In genomic region chr11:107438148-107438547, GRCh38 we compare ENCODE assay signal across 19 cellular contexts. TPM values are rescaled to one million over a fixed set of nuclear protein-coding genes. Genes with fewer than 3 reads are reported as not detected.
DNase-seq lines count a peak whose midpoint lies in the region; ATAC-seq, FAIRE-seq and TF ChIP-seq lines count a peak whose summit lies in the region.
"Had no signal": no experiment of that assay in that cellular context is flagged by ENCODE, and none has a peak within 500 bp of the region (broad histone marks: within the 10 kb centered on the region; RNA-seq: fewer than 3 reads in every experiment).

No MANE protein-coding gene starts in this region.

- H3K9me3 ChIP-seq in HepG2 (ENCODE audit: low read length) (no peaks in the 10 kb centered on the region), right lobe of liver (no peaks in the 10 kb centered on the region), kidney (ENCODE audit: control insufficient read depth in 1 of 2, low read length in 2 of 2) (no peaks in the 10 kb centered on the region)

- H3K79me2 ChIP-seq in HepG2 (ENCODE audit: insufficient read depth, low read length) = no peaks in the 10 kb centered on the region

- ATAC-seq in HepG2 = no peak
- ATAC-seq in right lobe of liver = no peak
- ATAC-seq in GM18511 (IDR thresholded peaks at IDR 0.05; ENCODE audit: unreplicated experiment) = no peak
- no peak for ATAC-seq in GM18909 (IDR thresholded peaks at IDR 0.05; ENCODE audit: poor library complexity, unreplicated experiment)
- ATAC-seq in GM19324 (IDR thresholded peaks at IDR 0.05; ENCODE audit: low FRiP score, unreplicated experiment) = no peak
- ATAC-seq: T-cell had no signal

- no peak overlapping the region for H3K4me2 ChIP-seq in HepG2 (ENCODE audit: low read depth, low read length)
- H3K4me2 ChIP-seq: KMS-11 had no signal

- no peak for TF ChIP-seq RAD21 in HepG2 (CRISPR knock-in tag; IDR thresholded peaks at IDR 0.05)

- TF ChIP-seq POLR2A in HepG2 (IDR thresholded peaks at IDR 0.05; ENCODE audit: insufficient read depth in 1 of 2, low read depth in 2 of 2, low read length in 2 of 2) (no peak), right lobe of liver (IDR thresholded peaks at IDR 0.05) (no peak)

- CTCF ChIA-PET in HepG2 (lab: Yijun Ruan, JAX; ENCODE audit: low intra/inter-chr PET ratio, low total read pairs) = no interaction called here

- no TSS peak for BruUV-seq in HepG2 (replicated peaks; lab: Mats Ljungman, UMichigan)

- H4K20me1 ChIP-seq in HepG2 (ENCODE audit: insufficient read depth, low read length) = no peaks in the 10 kb centered on the region

- in situ Hi-C loops in HepG2 (cut with HindIII; ENCODE audit: extremely low pct_ligation_motif_present, low pct_unique_long_range_greater_than_20kb) = no loop called here

- POLR2A ChIA-PET in HepG2 (lab: Yijun Ruan, JAX) = no interaction called here

- intact Hi-C loops in HepG2 (cut with micrococcal nuclease; ENCODE audit: unreplicated experiment) (no loop called here), right lobe of liver (cut with DNase I) (no loop called here), kidney (cut with DNase I) (no loop called here)

- H3K27ac ChIP-seq in HepG2 (ENCODE audit: extremely low read length, insufficient read depth, low read length) (no peak overlapping the region), right lobe of liver (no peak overlapping the region), kidney (ENCODE audit: low read depth in 2 of 2, low read length in 2 of 2) (no peak overlapping the region)
- H3K27ac ChIP-seq: HL-60, KMS-11, RWPE1 had no signal

- no peak overlapping the region for H2AFZ ChIP-seq in HepG2 (ENCODE audit: low read length)

- no peaks in the 10 kb centered on the region for H3K27me3 ChIP-seq in HepG2 (ENCODE audit: control insufficient read depth in 1 of 2, insufficient read depth in 2 of 2, low read length in 2 of 2)
- H3K27me3 ChIP-seq in right lobe of liver = no peaks in the 10 kb centered on the region

- no peaks in the 10 kb centered on the region for H3K4me1 ChIP-seq in HepG2 (ENCODE audit: insufficient read depth, low read length)
- no peaks in the 10 kb centered on the region for H3K4me1 ChIP-seq in right lobe of liver
- no peaks in the 10 kb centered on the region for H3K4me1 ChIP-seq in kidney (ENCODE audit: control insufficient read depth in 1 of 2, insufficient read depth in 1 of 2, low read depth in 1 of 2, low read length in 2 of 2)

- 97% methylated on average over 1 of the region's 1 CpG for WGBS in HepG2 (ENCODE audit: low lambda C conversion rate)
- WGBS in right lobe of liver (ENCODE audit: insufficient coverage, low coverage, low lambda C conversion rate, missing lambda C conversion rate) = 89% methylated on average over 1 of the region's 1 CpG

- peaks cover 1 to 24% of the 10 kb centered on the region in 2 experiments for H3K36me3 ChIP-seq in HepG2 (replicated peaks in 1 of 2; ENCODE audit: control insufficient read depth in 1 of 2, insufficient read depth in 2 of 2, low read length in 2 of 2)
- peaks cover 0 to 28% (median 11%) of the 10 kb centered on the region in 4 donors for H3K36me3 ChIP-seq in right lobe of liver
- H3K36me3 ChIP-seq in kidney (ENCODE audit: control insufficient read depth in 1 of 2, insufficient read depth in 2 of 2, low read length in 2 of 2) = peaks cover 10 to 24% of the 10 kb centered on the region in 2 donors

- no peak overlapping the region for H3K9ac ChIP-seq in HepG2 (ENCODE audit: insufficient read depth, low read depth, low read length)
- no peak overlapping the region for H3K9ac ChIP-seq in kidney (ENCODE audit: low read length in 2 of 2)
- H3K9ac ChIP-seq: KMS-11 had no signal

- FAIRE-seq in HepG2 (lab: Jason Lieb, UNC) (no peak), TTC549 (lab: Jason Lieb, UNC) (peak; percentile 38), kidney (lab: Jason Lieb, UNC) (peak; percentile 61)
- FAIRE-seq: H54 had no signal

- TF ChIP-seq CTCF in HepG2 (CRISPR knock-in tag; IDR thresholded peaks at IDR 0.05) (no peak), right lobe of liver (IDR thresholded peaks at IDR 0.05) (peak in 1 of 4 donors; percentile 10), kidney (IDR thresholded peaks at IDR 0.05; ENCODE audit: borderline replicate concordance, extremely low read depth, insufficient read depth) (no peak)

- TF ChIP-seq EP300 in HepG2 (IDR thresholded peaks at IDR 0.05; ENCODE audit: low read depth in 2 of 2, low read length in 2 of 2) (no peak), HepG2 (CRISPR knock-in tag; IDR thresholded peaks at IDR 0.05; ENCODE audit: borderline replicate concordance) (no peak)

- DNase-seq in HepG2 (ENCODE audit: low spot score) (no peak), right lobe of liver (no peak), kidney (no peak)
- DNase-seq: EL, GF-D8, NCI-H1417, NCI-H1694 treated with DMSO at 0.1 percent for 48 hours, NCI-H446 treated with DMSO at 0.1 percent for 48 hours, NCI-H526 treated with DMSO at 0.1 percent for 48 hours, SIG-M5, T-cell had no signal

- H3K4me3 ChIP-seq in HepG2 (replicated peaks in 1 of 3; ENCODE audit: insufficient read depth in 1 of 3, low read depth in 2 of 3, low read length in 3 of 3) (no peak overlapping the region), right lobe of liver (no peak overlapping the region), kidney (ENCODE audit: low read length in 2 of 2) (no peak overlapping the region)

TF ChIP-seq in HepG2, 621 proteins besides CTCF, POLR2A, EP300 and RAD21:
- peak in 1 of 2 experiments; percentile 51; a peak in 2 of 4 replicates for TF ChIP-seq MAFK (conservative IDR thresholded peaks at IDR 0.05 in 1 of 2, IDR thresholded peaks at IDR 0.05 in 1 of 2; ENCODE audit: low read length in 2 of 2)
- no peak for TF ChIP-seq ZNF333 (CRISPR knock-in tag; IDR thresholded peaks at IDR 0.05; ENCODE audit: borderline replicate concordance)
- 0 out of 2 replicates have a peak, but pooled peaks have one; percentile 13 for TF ChIP-seq MAFF (IDR thresholded peaks at IDR 0.05; ENCODE audit: low read depth, low read length)
- TF ChIP-seq STAG1 (CRISPR knock-in tag; IDR thresholded peaks at IDR 0.05) = peak; percentile 23
- no peak for TF ChIP-seq HOXA7 (CRISPR knock-in tag; IDR thresholded peaks at IDR 0.05)
- no peak for TF ChIP-seq ARNT2 (CRISPR knock-in tag; IDR thresholded peaks at IDR 0.05; ENCODE audit: low read depth)
- TF ChIP-seq BRF2 (CRISPR knock-in tag; IDR thresholded peaks at IDR 0.05) = no peak
- TF ChIP-seq JUND (CRISPR knock-in tag; IDR thresholded peaks at IDR 0.05) = no peak
- no peak for TF ChIP-seq ZNF513 (CRISPR knock-in tag; conservative IDR thresholded peaks at IDR 0.05)
- TF ChIP-seq SNAPC2 (CRISPR knock-in tag; IDR thresholded peaks at IDR 0.05) = no peak
- no peak for TF ChIP-seq MEIS1 (CRISPR knock-in tag; IDR thresholded peaks at IDR 0.05; ENCODE audit: borderline replicate concordance)

RNA-seq across cellular contexts. Expression of gene CWF19L2, which starts 19.5 kb away (rescaled TPM):
- total RNA-seq in HepG2 (2016; rRNA removed; fragmentation: Illumina TruSeq; extraction: Trizol) (18.6 and 24.5 TPM in 2 replicates), right lobe of liver (1 to 10 TPM; 4.5 to 6.1 (median 5.3) TPM), kidney (19.1 TPM)
- total RNA-seq in HepG2 (2016; cell fraction: cytosol; rRNA removed; fragmentation: Illumina TruSeq; extraction: Trizol; ENCODE audit: low read depth) = 6.6 and 7.8 TPM in 2 replicates
- 19.0 and 24.9 TPM in 2 replicates for total RNA-seq in HepG2 (2016; cell fraction: insoluble cytoplasmic fraction; rRNA removed; fragmentation: Illumina TruSeq; extraction: Trizol)
- total RNA-seq in HepG2 (2016; cell fraction: membrane; rRNA removed; fragmentation: Illumina TruSeq; extraction: Trizol) = 5.0 and 5.3 TPM in 2 replicates
- 42.2 and 43.1 TPM in 2 replicates for total RNA-seq in HepG2 (2016; cell fraction: nucleus; rRNA removed; fragmentation: Illumina TruSeq; extraction: Trizol)
- polyA plus RNA-seq in HepG2 (2011; rRNA removed) (1.3 and 2.2 TPM in 2 replicates), kidney (ENCODE audit: insufficient read depth, low read depth, low replicate concordance) (10.3 TPM)
- 0.58 and 0.88 TPM in 2 replicates for polyA plus RNA-seq in HepG2 (2011; cell fraction: cytosol; rRNA removed)
- polyA plus RNA-seq in HepG2 (2011; cell fraction: nucleus; rRNA removed) = 1.2 and 1.4 TPM in 2 replicates
- 3.5 and 5.6 TPM in 2 replicates for polyA plus RNA-seq in HepG2 (2012)
- polyA plus RNA-seq in HepG2 (2016; cell fraction: cytosol; fragmentation: Illumina TruSeq; extraction: Trizol; ENCODE audit: low read depth) = 0.40 and 0.61 TPM in 2 replicates
- 13.1 and 14.7 TPM in 2 replicates for polyA plus RNA-seq in HepG2 (2016; cell fraction: insoluble cytoplasmic fraction; fragmentation: Illumina TruSeq; extraction: Trizol; ENCODE audit: low read depth)
- polyA plus RNA-seq in HepG2 (2016; cell fraction: membrane; fragmentation: Illumina TruSeq; extraction: Trizol; ENCODE audit: low read depth) = 1.3 and 1.4 TPM in 2 replicates
- polyA plus RNA-seq in HepG2 (2016; cell fraction: nucleus; fragmentation: Illumina TruSeq; extraction: Trizol; ENCODE audit: insufficient read depth, low read depth) = 6.3 and 7.3 TPM in 2 replicates
- polyA minus RNA-seq in HepG2 (2011; rRNA and poly(A)+ RNA removed; ENCODE audit: low replicate concordance) = 2.4 and 2.8 TPM in 2 replicates
- polyA minus RNA-seq in HepG2 (2011; cell fraction: cytosol; rRNA and poly(A)+ RNA removed) = 2.4 and 3.1 TPM in 2 replicates
- polyA minus RNA-seq in HepG2 (2011; cell fraction: nucleus; rRNA and poly(A)+ RNA removed) = 35.3 and 37.0 TPM in 2 replicates
